Comparison of ENCODE assay signal across 10 cellular contexts in genomic region chr21:34670962-34671348, GRCh38. TPM values are rescaled to one million over a fixed set of nuclear protein-coding genes. Genes with fewer than 3 reads are reported as not detected.
DNase-seq lines count a peak whose midpoint lies in the region; ATAC-seq and TF ChIP-seq lines count a peak whose summit lies in the region.
"Had no signal": no experiment of that assay in that cellular context is flagged by ENCODE, and none has a peak within 500 bp of the region (broad histone marks: within the 10 kb centered on the region; RNA-seq: fewer than 3 reads in every experiment).

No MANE protein-coding gene starts in this region.

- no peak overlapping the region for H3K27ac Mint-ChIP-seq in CD14-positive monocyte
- H3K27ac Mint-ChIP-seq in chondrocyte (ENCODE audit: unreplicated experiment) = no peak overlapping the region
- no peak overlapping the region for H3K27ac Mint-ChIP-seq in nephron

- peaks cover 22% of the 10 kb centered on the region for H3K4me1 ChIP-seq in body of pancreas

- H3K36me3 Mint-ChIP-seq in CD14-positive monocyte = no peaks in the 10 kb centered on the region
- peaks cover 4% of the 10 kb centered on the region for H3K36me3 Mint-ChIP-seq in chondrocyte (ENCODE audit: low read depth)
- no peaks in the 10 kb centered on the region for H3K36me3 Mint-ChIP-seq in nephron (ENCODE audit: low read depth)

- TF ChIP-seq POLR2A in body of pancreas (IDR thresholded peaks at IDR 0.05) = no peak

- ATAC-seq in body of pancreas = no peak

- in situ Hi-C loops in GM13977 (cut with MboI; ENCODE audit: low pct_unique_long_range_greater_than_20kb, low sequenced_read_pairs, unreplicated experiment) = no loop called here

- H3K9me3 ChIP-seq in body of pancreas = no peaks in the 10 kb centered on the region

- intact Hi-C loops in CD14-positive monocyte (cut with micrococcal nuclease) (no loop called here), body of pancreas (cut with DNase I) (no loop called here)

- H3K9me3 Mint-ChIP-seq in CD14-positive monocyte (peaks cover 0 to 19% (median 6%) of the 10 kb centered on the region in 7 donors), chondrocyte (ENCODE audit: low read depth) (no peaks in the 10 kb centered on the region), nephron (no peaks in the 10 kb centered on the region)

- H3K4me3 Mint-ChIP-seq in CD14-positive monocyte (peak overlapping the region in 1 of 2 donors; percentile 78), chondrocyte (ENCODE audit: unreplicated experiment) (peak overlapping the region; percentile 54), nephron (peak overlapping the region; percentile 29 to 63 (median 48))

- H3K27me3 Mint-ChIP-seq in CD14-positive monocyte (ENCODE audit: low read depth in 3 of 3) = peaks cover 71 to 92% (median 81%) of the 10 kb centered on the region in 3 donors
- peaks cover 58% of the 10 kb centered on the region for H3K27me3 Mint-ChIP-seq in chondrocyte (ENCODE audit: low read depth)
- peaks cover 88% of the 10 kb centered on the region for H3K27me3 Mint-ChIP-seq in nephron (ENCODE audit: low read depth)

- H3K27me3 ChIP-seq in body of pancreas = peaks cover 0 to 14% of the 10 kb centered on the region in 2 donors

- H3K4me3 ChIP-seq in body of pancreas = no peak overlapping the region

- WGBS in body of pancreas, 2 donors = 9 to 16% methylated on average over 5 to 8 of the region's 8 CpGs

- no peak for DNase-seq in CD14-positive monocyte (ENCODE audit: low spot score)
- DNase-seq in GM13977 (ENCODE audit: low spot score) = peak; percentile 45
- DNase-seq in chondrocyte (ENCODE audit: low spot score) = no peak
- DNase-seq in body of pancreas = no peak
- no peak for DNase-seq in pons (ENCODE audit: low spot score)
- no peak for DNase-seq in NCI-H2029 (lab: John Stamatoyannopoulos, UW)
- no peak for DNase-seq in glomerular visceral epithelial cell (ENCODE audit: extremely low spot score)
- DNase-seq: nucleus accumbens had no signal

- no peaks in the 10 kb centered on the region for H3K36me3 ChIP-seq in body of pancreas (replicated peaks in 1 of 2; ENCODE audit: insufficient read depth in 1 of 2, low read depth in 2 of 2)

- TF ChIP-seq CTCF in CD14-positive monocyte (IDR thresholded peaks at IDR 0.05) = peak; percentile 11
- TF ChIP-seq CTCF in GM13977 (IDR thresholded peaks at IDR 0.05; ENCODE audit: extremely low read depth, insufficient read depth, missing control alignments) = peak; percentile 13
- peak; percentile 41 for TF ChIP-seq CTCF in chondrocyte (IDR thresholded peaks at IDR 0.05)
- TF ChIP-seq CTCF in nephron (IDR thresholded peaks at IDR 0.05; ENCODE audit: unreplicated experiment in 3 of 3) = peak in 1 of 3 experiments; percentile 10
- peak in 1 of 7 experiments; percentile 10 for TF ChIP-seq CTCF in body of pancreas (IDR thresholded peaks at IDR 0.05)

- H3K4me1 Mint-ChIP-seq in CD14-positive monocyte (peaks cover 9% of the 10 kb centered on the region), chondrocyte (ENCODE audit: low read depth) (peaks cover 11% of the 10 kb centered on the region), nephron (peaks cover 14% of the 10 kb centered on the region)

- peak overlapping the region in 1 of 4 donors; percentile 61 for H3K27ac ChIP-seq in body of pancreas

RNA-seq across cellular contexts. Expression of gene CLIC6, which starts 2.2 kb away (rescaled TPM):
- not detected for polyA plus RNA-seq in CD14-positive monocyte
- total RNA-seq in chondrocyte = 0.08 to 0.24 TPM (median 0.17 TPM) in 3 replicates
- total RNA-seq in body of pancreas = 1 to 10 TPM in 1 of 2 donors, under 1 TPM in 1; 0.99 to 1.8 TPM
- total RNA-seq: endothelial cell of umbilical vein had no signal
- polyA plus RNA-seq: endothelial cell of umbilical vein had no signal

RNA-seq across cellular contexts. Expression of gene RCAN1, which starts 56.0 kb away (rescaled TPM):
- 10 to 100 TPM; 15.1 to 17.5 TPM for polyA plus RNA-seq in CD14-positive monocyte
- total RNA-seq in chondrocyte (41.4 to 84.5 TPM (median 80.9 TPM) in 3 replicates), body of pancreas (10 to 100 TPM; 20.8 to 29.0 TPM)
